36 cellular contexts compared by ENCODE assay signal in the genomic region with DNA sequence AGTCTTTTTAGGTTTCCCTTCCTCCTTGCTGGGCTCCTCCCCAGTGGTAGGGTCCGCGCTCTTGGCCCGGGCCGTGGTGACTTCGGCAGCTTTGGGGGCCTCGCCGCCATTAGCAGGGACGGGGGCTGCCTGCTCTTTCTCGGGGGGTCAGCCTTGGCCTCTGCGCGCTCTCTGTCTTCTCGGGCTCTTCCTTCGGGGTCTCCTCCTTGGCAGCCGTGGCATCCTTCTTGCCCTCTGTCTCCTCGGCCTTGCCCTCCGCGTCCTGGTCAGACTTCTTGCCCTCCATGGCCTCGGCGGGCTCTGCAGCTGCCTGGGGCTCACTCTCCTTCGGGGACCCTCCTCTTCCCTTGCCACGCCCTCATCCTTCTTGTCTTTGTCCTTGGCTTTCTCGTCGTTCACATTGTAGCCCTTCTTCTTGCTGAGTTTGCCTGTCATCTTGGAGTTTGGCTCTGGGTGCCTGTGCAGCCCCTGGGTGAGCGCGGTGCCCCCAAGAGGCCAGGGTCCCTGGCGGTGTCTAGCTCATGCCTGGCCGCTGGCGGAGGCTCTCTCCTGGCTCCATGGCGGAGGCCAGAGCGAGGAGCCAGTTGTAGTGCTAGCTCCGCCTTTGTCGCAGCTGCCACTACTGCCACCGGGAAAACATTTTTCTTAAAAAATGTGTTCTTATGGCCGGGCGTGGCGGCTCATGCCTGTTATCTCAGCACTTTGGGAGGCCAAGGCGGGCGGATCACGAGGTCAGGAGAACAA.
"Had no signal": no experiment of that assay in that cellular context is flagged by ENCODE, and none has a peak within 500 bp of the region (broad histone marks: within the 10 kb centered on the region; RNA-seq: fewer than 3 reads in every experiment).

No MANE protein-coding gene starts in this region.

- H3K9me3 ChIP-seq: adrenal gland, body of pancreas, breast epithelium had no signal

- FAIRE-seq: astrocyte had no signal

- H3K4me3 ChIP-seq: adrenal gland, body of pancreas, breast epithelium had no signal

- H3K27ac ChIP-seq: adrenal gland, body of pancreas, brain microvascular endothelial cell, breast epithelium, VCaP had no signal

- H3K36me3 ChIP-seq: adrenal gland, brain microvascular endothelial cell, breast epithelium had no signal

- H3K27ac Mint-ChIP-seq: activated B cell treated with CpG ODN at 0.5 μM for 24 hours; activated CD4-positive, alpha-beta memory T cell treated with anti-CD3 and anti-CD28 coated beads for 36 hours; activated CD4-positive, alpha-beta T cell treated with anti-CD3 and anti-CD28 coated beads, Interleukin-2, amount 10 ng/mL, durations not matched to agents 24 days and 14 days; activated CD8-positive, alpha-beta T cell treated with anti-CD3 and anti-CD28 coated beads for 36 hours; activated naive CD4-positive, alpha-beta T cell treated with anti-CD3 and anti-CD28 coated beads for 36 hours; activated naive CD4-positive, alpha-beta T cell treated with anti-CD3 and anti-CD28 coated beads, Interleukin-2, amount 50 U/mL, for 72 hours; activated naive CD8-positive, alpha-beta T cell treated with anti-CD3 and anti-CD28 coated beads for 36 hours; activated T-cell treated with anti-CD3 and anti-CD28 coated beads, Interleukin-2, amount 50 U/mL, for 72 hours; activated T-helper 1 cell treated with anti-CD3 and anti-CD28 coated beads, Interleukin-12 subunit alpha, Interleukin-12 subunit beta, Interleukin-2, Interleukin-4 antibody, amounts not matched to agents 30 ng/mL and 10 ng/mL and 1 ng/mL, durations not matched to agents 14 hours and 24 hours and 36 hours; activated T-helper 17 cell treated with anti-CD3 and anti-CD28 coated beads, Interleukin-2, amount 50 U/mL, for 72 hours; T-helper 1 cell treated with Interleukin-12 subunit alpha and Interleukin-12 subunit beta and Interleukin-4 antibody, amounts not matched to agents 30 μg/mL and 1 μg/mL, for 36 hours; T-helper 2 cell treated with Interferon-gamma antibody and Interleukin-4, amounts not matched to agents 5 μg/mL and 100 μg/mL, for 36 hours had no signal

- H3K4me1 ChIP-seq: adrenal gland, body of pancreas, breast epithelium had no signal

- H3K4me1 Mint-ChIP-seq: activated B cell treated with CpG ODN at 0.5 μM for 24 hours; activated CD4-positive, alpha-beta T cell treated with anti-CD3 and anti-CD28 coated beads, Interleukin-2, amount 10 ng/mL, durations not matched to agents 24 days and 14 days; activated naive CD8-positive, alpha-beta T cell treated with anti-CD3 and anti-CD28 coated beads for 36 hours; activated T-helper 17 cell treated with anti-CD3 and anti-CD28 coated beads, Interleukin-2, amount 50 U/mL, for 72 hours had no signal

- H3K4me3 Mint-ChIP-seq: activated B cell treated with CpG ODN at 0.5 μM for 24 hours; activated CD4-positive, alpha-beta memory T cell treated with anti-CD3 and anti-CD28 coated beads for 36 hours; activated CD4-positive, alpha-beta T cell treated with anti-CD3 and anti-CD28 coated beads, Interleukin-2, amount 10 ng/mL, durations not matched to agents 24 days and 14 days; activated CD8-positive, alpha-beta T cell treated with anti-CD3 and anti-CD28 coated beads for 36 hours; activated naive CD4-positive, alpha-beta T cell treated with anti-CD3 and anti-CD28 coated beads for 36 hours; activated naive CD8-positive, alpha-beta T cell treated with anti-CD3 and anti-CD28 coated beads for 36 hours; activated T-cell treated with anti-CD3 and anti-CD28 coated beads, Interleukin-2, amount 50 U/mL, for 4 hours; activated T-cell treated with anti-CD3 and anti-CD28 coated beads, Interleukin-2, amount 50 U/mL, for 72 hours; activated T-helper 1 cell treated with anti-CD3 and anti-CD28 coated beads, Interleukin-12 subunit alpha, Interleukin-12 subunit beta, Interleukin-2, Interleukin-4 antibody, amounts not matched to agents 30 ng/mL and 10 ng/mL and 1 ng/mL, durations not matched to agents 14 hours and 24 hours and 36 hours; activated T-helper 17 cell treated with anti-CD3 and anti-CD28 coated beads, Interleukin-2, amount 50 U/mL, for 72 hours; T-helper 1 cell treated with Interleukin-12 subunit alpha and Interleukin-12 subunit beta and Interleukin-4 antibody, amounts not matched to agents 30 μg/mL and 1 μg/mL, for 36 hours; T-helper 2 cell treated with Interferon-gamma antibody and Interleukin-4, amounts not matched to agents 5 μg/mL and 100 μg/mL, for 36 hours had no signal

- H3K27me3 ChIP-seq: adrenal gland, body of pancreas, brain microvascular endothelial cell, breast epithelium had no signal

- H3K36me3 Mint-ChIP-seq: activated CD4-positive, alpha-beta memory T cell treated with anti-CD3 and anti-CD28 coated beads for 36 hours; activated naive CD8-positive, alpha-beta T cell treated with anti-CD3 and anti-CD28 coated beads for 36 hours had no signal

- H3K9me3 Mint-ChIP-seq: activated CD4-positive, alpha-beta memory T cell treated with anti-CD3 and anti-CD28 coated beads for 36 hours; activated CD8-positive, alpha-beta T cell treated with anti-CD3 and anti-CD28 coated beads for 36 hours; activated naive CD4-positive, alpha-beta T cell treated with anti-CD3 and anti-CD28 coated beads for 36 hours; activated T-helper 17 cell treated with anti-CD3 and anti-CD28 coated beads, Interleukin-2, amount 50 U/mL, for 72 hours had no signal

- ATAC-seq: activated CD8-positive, alpha-beta T cell treated with anti-CD3 and anti-CD28 coated beads for 36 hours; activated naive CD4-positive, alpha-beta T cell treated with anti-CD3 and anti-CD28 coated beads, Interleukin-2, amount 50 U/mL, for 72 hours; activated T-cell treated with anti-CD3 and anti-CD28 coated beads, Interleukin-2, amount 50 U/mL, for 4 hours; activated T-cell treated with anti-CD3 and anti-CD28 coated beads, Interleukin-2, amount 50 U/mL, for 72 hours; activated T-helper 17 cell treated with anti-CD3 and anti-CD28 coated beads, Interleukin-2, amount 50 U/mL, for 72 hours; body of pancreas had no signal

- H3K27me3 Mint-ChIP-seq: activated B cell treated with CpG ODN at 0.5 μM for 24 hours; activated CD4-positive, alpha-beta T cell treated with anti-CD3 and anti-CD28 coated beads, Interleukin-2, amount 10 ng/mL, durations not matched to agents 24 days and 14 days; activated CD8-positive, alpha-beta T cell treated with anti-CD3 and anti-CD28 coated beads for 36 hours; activated naive CD8-positive, alpha-beta T cell treated with anti-CD3 and anti-CD28 coated beads for 36 hours; activated T-helper 17 cell treated with anti-CD3 and anti-CD28 coated beads, Interleukin-2, amount 50 U/mL, for 72 hours had no signal

- DNase-seq: activated B cell treated with CpG ODN at 0.5 μM for 24 hours; activated CD4-positive, alpha-beta memory T cell treated with anti-CD3 and anti-CD28 coated beads for 36 hours; activated CD4-positive, alpha-beta T cell treated with anti-CD3 and anti-CD28 coated beads for 4 hours; activated CD4-positive, alpha-beta T cell treated with anti-CD3 and anti-CD28 coated beads, Interleukin-2, amount 10 ng/mL, durations not matched to agents 24 days and 14 days; activated CD4-positive, alpha-beta T cell treated with anti-CD3 and anti-CD28 coated beads, Interleukin-2, amount 50 U/mL, for 1 hour; activated CD4-positive, alpha-beta T cell treated with anti-CD3 and anti-CD28 coated beads, Interleukin-2, amount 50 U/mL, for 4 hours; activated CD4-positive, CD25-positive, alpha-beta regulatory T cell treated with anti-CD3 and anti-CD28 coated beads, Interleukin-2, amount 50 U/mL, for 72 hours; activated CD8-positive, alpha-beta memory T cell treated with anti-CD3 and anti-CD28 coated beads, Interleukin-2, amount 50 U/mL, for 4 hours; activated CD8-positive, alpha-beta T cell treated with anti-CD3 and anti-CD28 coated beads for 36 hours; activated effector memory CD4-positive, alpha-beta T cell treated with anti-CD3 and anti-CD28 coated beads, Interleukin-2, amount 50 U/mL, for 16 hours; activated gamma-delta T cell treated with Interleukin-2 at 50 U/mL for 16 hours; activated naive CD4-positive, alpha-beta T cell; activated naive CD4-positive, alpha-beta T cell treated with anti-CD3 and anti-CD28 coated beads for 36 hours; activated naive CD4-positive, alpha-beta T cell treated with anti-CD3 and anti-CD28 coated beads, Interleukin-2, amount 50 U/mL, for 16 hours; activated naive CD8-positive, alpha-beta T cell treated with anti-CD3 and anti-CD28 coated beads for 36 hours; activated T-cell treated with anti-CD3 and anti-CD28 coated beads for 4 hours; activated T-cell treated with anti-CD3 and anti-CD28 coated beads, Interleukin-2, amount 50 U/mL, for 1 hour; activated T-cell treated with anti-CD3 and anti-CD28 coated beads, Interleukin-2, amount 50 U/mL, for 4 hours; activated T-cell treated with anti-CD3 and anti-CD28 coated beads, Interleukin-2, amount 50 U/mL, for 72 hours; adrenal gland; amniotic stem cell; aorta; body of pancreas; brain microvascular endothelial cell; central memory CD4-positive, alpha-beta T cell; T-helper 1 cell; T-helper 2 cell; T-helper 9 cell had no signal
